ENCODE assay signal across 13 cellular contexts in genomic region chr3:50270422-50270831, GRCh38. TPM values are rescaled to one million over a fixed set of nuclear protein-coding genes. Genes with fewer than 3 reads are reported as not detected.
A peak's percentile ranks its signal among the peaks of the same experiment; 100 is the strongest.
DNase-seq lines count a peak whose midpoint lies in the region; ATAC-seq and TF ChIP-seq lines count a peak whose summit lies in the region.
"Had no signal": no experiment of that assay in that cellular context is flagged by ENCODE, and none has a peak within 500 bp of the region (broad histone marks: within the 10 kb centered on the region; RNA-seq: fewer than 3 reads in every experiment).

No MANE protein-coding gene starts in this region.

- H4K8ac ChIP-seq in mesenchymal stem cell (ENCODE audit: low read length), result no peak overlapping the region

- H3K9me3 ChIP-seq in body of pancreas (no peaks in the 10 kb centered on the region), mesenchymal stem cell (ENCODE audit: control insufficient read depth, low read length) (no peaks in the 10 kb centered on the region)

- H3K9me3 Mint-ChIP-seq in HFFc6, result no peaks in the 10 kb centered on the region
- H3K9me3 Mint-ChIP-seq in activated CD8-positive, alpha-beta T cell treated with anti-CD3 and anti-CD28 coated beads, Interleukin-2, amount 10 ng/mL, durations not matched to agents 7 days and 5 days (ENCODE audit: insufficient read depth), result no peaks in the 10 kb centered on the region
- H3K9me3 Mint-ChIP-seq: activated CD8-positive, alpha-beta T cell treated with anti-CD3 and anti-CD28 coated beads for 36 hours; stimulated activated naive CD8-positive, alpha-beta T cell treated with anti-CD3 and anti-CD28 coated beads, Interleukin-15, amount 100 ng/mL, for 72 hours had no signal

- H3K9ac ChIP-seq in mesenchymal stem cell (ENCODE audit: low read length), result no peak overlapping the region

- 0 to 26% methylated on average over 2 to 9 of the region's 9 CpGs for WGBS in body of pancreas, 2 donors
- 77% methylated on average over 9 of the region's 9 CpGs for WGBS in mesenchymal stem cell

- H3K23ac ChIP-seq in mesenchymal stem cell (ENCODE audit: low read length in 2 of 2), result peak overlapping the region in 1 of 2 experiments; percentile 27

- CTCF ChIA-PET in activated CD8-positive, alpha-beta T cell treated with anti-CD3 and anti-CD28 coated beads, Interleukin-2, amount 10 ng/mL, durations not matched to agents 7 days and 5 days (lab: Charles Lee), result interaction anchor here (1.2 to 3.2 kb wide), 5 partner anchors 9 to 76 kb away, joined by 6 to 24 read pairs (median 8); no protein-coding TSS in a partner anchor

- H3K14ac ChIP-seq in mesenchymal stem cell (ENCODE audit: low read length in 2 of 2), result no peak overlapping the region

- no peak for ATAC-seq in body of pancreas
- ATAC-seq in activated CD8-positive, alpha-beta T cell treated with anti-CD3 and anti-CD28 coated beads, Interleukin-2, amount 10 ng/mL, durations not matched to agents 7 days and 5 days, result no peak
- ATAC-seq: activated CD8-positive, alpha-beta T cell treated with anti-CD3 and anti-CD28 coated beads for 36 hours; stimulated activated naive CD8-positive, alpha-beta T cell treated with anti-CD3 and anti-CD28 coated beads, Interleukin-15, amount 100 ng/mL, for 72 hours had no signal

- H3K27ac Mint-ChIP-seq in HFFc6, result peak overlapping the region; percentile 84
- H3K27ac Mint-ChIP-seq in activated CD8-positive, alpha-beta T cell treated with anti-CD3 and anti-CD28 coated beads, Interleukin-2, amount 10 ng/mL, durations not matched to agents 7 days and 5 days, result no peak overlapping the region

- H2AK5ac ChIP-seq in mesenchymal stem cell (ENCODE audit: low read length, severe bottlenecking), result peak overlapping the region; percentile 23

- H3K36me3 Mint-ChIP-seq in HFFc6 (ENCODE audit: low read depth), result no peaks in the 10 kb centered on the region
- no peaks in the 10 kb centered on the region for H3K36me3 Mint-ChIP-seq in activated CD8-positive, alpha-beta T cell treated with anti-CD3 and anti-CD28 coated beads, Interleukin-2, amount 10 ng/mL, durations not matched to agents 7 days and 5 days (ENCODE audit: low read depth)

- H3K4me1 Mint-ChIP-seq in HFFc6 (ENCODE audit: low read depth), result peaks cover 66% of the 10 kb centered on the region
- peaks cover 27% of the 10 kb centered on the region for H3K4me1 Mint-ChIP-seq in activated CD8-positive, alpha-beta T cell treated with anti-CD3 and anti-CD28 coated beads, Interleukin-2, amount 10 ng/mL, durations not matched to agents 7 days and 5 days (ENCODE audit: low read depth)

- intact Hi-C loops in body of pancreas (cut with DNase I), result loop anchor here (5.0 to 10.0 kb wide), 2 partner anchors 38 to 76 kb away; partner anchors contain the start of gene GNAT1

- H3K4me2 ChIP-seq in mesenchymal stem cell (ENCODE audit: low read length, poor library complexity, severe bottlenecking), result no peak overlapping the region

- peak overlapping the region in 1 of 2 experiments; percentile 38 for H3K18ac ChIP-seq in mesenchymal stem cell (ENCODE audit: low read depth in 1 of 2, low read length in 2 of 2)

- H2BK12ac ChIP-seq in mesenchymal stem cell (ENCODE audit: low read length in 2 of 2), result peak overlapping the region in 1 of 2 experiments; percentile 45

- H3K79me1 ChIP-seq in mesenchymal stem cell (replicated peaks; ENCODE audit: low read length, poor library complexity, severe bottlenecking), result no peaks in the 10 kb centered on the region

- H2BK15ac ChIP-seq in mesenchymal stem cell (ENCODE audit: low read depth, poor library complexity, severe bottlenecking), result no peak overlapping the region

- H3K27me3 Mint-ChIP-seq in HFFc6 (ENCODE audit: insufficient read depth), result peaks cover 10% of the 10 kb centered on the region
- H3K27me3 Mint-ChIP-seq in activated CD8-positive, alpha-beta T cell treated with anti-CD3 and anti-CD28 coated beads, Interleukin-2, amount 10 ng/mL, durations not matched to agents 7 days and 5 days (ENCODE audit: low read depth), result peaks cover 37% of the 10 kb centered on the region

- H3K27ac ChIP-seq in body of pancreas (peak overlapping the region; percentile 93 to 97 (median 94)), mesenchymal stem cell (ENCODE audit: low read length, poor library complexity, severe bottlenecking) (no peak overlapping the region), substantia nigra (ENCODE audit: low read depth, low read length, poor library complexity, severe bottlenecking) (peak overlapping the region; percentile 98)

- peak; percentile 29 for DNase-seq in HFFc6
- DNase-seq in body of pancreas, result no peak
- no peak for DNase-seq in mesenchymal stem cell
- DNase-seq in substantia nigra (lab: John Stamatoyannopoulos, UW), result peak in 17 of 49 donors; percentile 17 to 57 (median 38)
- DNase-seq in activated CD8-positive, alpha-beta memory T cell treated with anti-CD3 and anti-CD28 coated beads, Interleukin-2, amount 50 U/mL, for 48 hours, result no peak
- DNase-seq in RKO (ENCODE audit: low spot score), result no peak
- no peak for DNase-seq in ecto neural progenitor cell (ENCODE audit: low spot score)
- DNase-seq in activated CD8-positive, alpha-beta T cell treated with anti-CD3 and anti-CD28 coated beads, Interleukin-2, amount 10 ng/mL, durations not matched to agents 7 days and 5 days, result no peak
- DNase-seq: activated CD8-positive, alpha-beta T cell treated with anti-CD3 and anti-CD28 coated beads for 36 hours; mesendoderm; NCI-H1436; NCI-H510A; stimulated activated naive CD8-positive, alpha-beta T cell treated with anti-CD3 and anti-CD28 coated beads, Interleukin-15, amount 100 ng/mL, for 72 hours had no signal

- peak overlapping the region; percentile 85 for H3K4me3 Mint-ChIP-seq in HFFc6
- H3K4me3 Mint-ChIP-seq in activated CD8-positive, alpha-beta T cell treated with anti-CD3 and anti-CD28 coated beads, Interleukin-2, amount 10 ng/mL, durations not matched to agents 7 days and 5 days, result no peak overlapping the region
- H3K4me3 Mint-ChIP-seq: activated CD8-positive, alpha-beta T cell treated with anti-CD3 and anti-CD28 coated beads for 36 hours; stimulated activated naive CD8-positive, alpha-beta T cell treated with anti-CD3 and anti-CD28 coated beads, Interleukin-15, amount 100 ng/mL, for 72 hours had no signal

- H2BK5ac ChIP-seq in mesenchymal stem cell (ENCODE audit: low read depth, low read length, poor library complexity, severe bottlenecking), result no peak overlapping the region

- TF ChIP-seq CTCF in HFFc6 (IDR thresholded peaks at IDR 0.05), result no peak
- no peak for TF ChIP-seq CTCF in body of pancreas (IDR thresholded peaks at IDR 0.05)

- H3K4me1 ChIP-seq in body of pancreas (peaks cover 89% of the 10 kb centered on the region), mesenchymal stem cell (ENCODE audit: control insufficient read depth, insufficient read depth, low read depth, low read length) (peaks cover 73% of the 10 kb centered on the region)

- H2AFZ ChIP-seq in mesenchymal stem cell (ENCODE audit: low read depth, low read length), result no peak overlapping the region

- H3K36me3 ChIP-seq in body of pancreas (replicated peaks in 1 of 2; ENCODE audit: insufficient read depth in 1 of 2, low read depth in 2 of 2) (no peaks in the 10 kb centered on the region), mesenchymal stem cell (ENCODE audit: control insufficient read depth in 1 of 2, insufficient read depth in 2 of 2, low read depth in 1 of 2, low read length in 2 of 2) (no peaks in the 10 kb centered on the region)

- POLR2A ChIA-PET in activated CD8-positive, alpha-beta T cell treated with anti-CD3 and anti-CD28 coated beads, Interleukin-2, amount 10 ng/mL, durations not matched to agents 7 days and 5 days (lab: Charles Lee), result no interaction called here

- H3K4ac ChIP-seq in mesenchymal stem cell (ENCODE audit: low read depth in 1 of 2, low read length in 2 of 2), result peak overlapping the region in 1 of 2 experiments; percentile 22

- H2BK120ac ChIP-seq in mesenchymal stem cell (ENCODE audit: low read depth, low read length), result no peak overlapping the region

- TF ChIP-seq POLR2A in body of pancreas (IDR thresholded peaks at IDR 0.05), result no peak

- peak overlapping the region; percentile 5 for H4K91ac ChIP-seq in mesenchymal stem cell (ENCODE audit: low read length)

- H3K27me3 ChIP-seq in body of pancreas (no peaks in the 10 kb centered on the region), mesenchymal stem cell (ENCODE audit: control insufficient read depth in 1 of 2, insufficient read depth in 1 of 2, low read length in 2 of 2) (peaks cover 18 to 20% of the 10 kb centered on the region in 2 experiments)

- H3K4me3 ChIP-seq in body of pancreas, result no peak overlapping the region
- H3K4me3 ChIP-seq in mesenchymal stem cell (ENCODE audit: insufficient read depth in 1 of 2, low read depth in 1 of 2, low read length in 2 of 2), result no peak overlapping the region

RNA-seq across cellular contexts. Expression of gene SEMA3B, which starts 1.5 kb away (rescaled TPM):
- 10 to 100 TPM; 14.5 to 26.6 (median 24.7) TPM for total RNA-seq in HFFc6 (2021; fragmentation: NEBNext Ultra II Directional; extraction: Animal tissue kit (Norgen Biotek cat#: 25700))
- total RNA-seq in body of pancreas, result 100 to 1,000 TPM in 1 of 2 donors, 10 to 100 TPM in 1; 71.1 to 116 TPM
- 4.7 TPM for polyA plus RNA-seq in mesenchymal stem cell (2013, experiment 1 of 2)
- 4.8 TPM for polyA plus RNA-seq in mesenchymal stem cell (2013, experiment 2 of 2)
- under 1 TPM; 0.52 to 0.84 TPM for total RNA-seq in activated CD8-positive, alpha-beta T cell treated with anti-CD3 and anti-CD28 coated beads, Interleukin-2, amount 10 ng/mL, durations not matched to agents 7 days and 5 days

RNA-seq across cellular contexts. Expression of gene LSMEM2, which starts 8.5 kb away (rescaled TPM):
- under 1 TPM in 2 of 6 experiments, not detected in 4; 0.11 to 0.13 TPM for total RNA-seq in HFFc6 (2021; fragmentation: NEBNext Ultra II Directional; extraction: Animal tissue kit (Norgen Biotek cat#: 25700))
- not detected for total RNA-seq in body of pancreas
- not detected for polyA plus RNA-seq in mesenchymal stem cell (2013, experiment 1 of 2)
- not detected for polyA plus RNA-seq in mesenchymal stem cell (2013, experiment 2 of 2)
- total RNA-seq in activated CD8-positive, alpha-beta T cell treated with anti-CD3 and anti-CD28 coated beads, Interleukin-2, amount 10 ng/mL, durations not matched to agents 7 days and 5 days, result not detected
- total RNA-seq: activated CD8-positive, alpha-beta T cell treated with anti-CD3 and anti-CD28 coated beads for 36 hours had no signal

RNA-seq across cellular contexts. Expression of gene IFRD2, which starts 21.8 kb away (rescaled TPM):
- 100 to 1,000 TPM in 1 of 6 experiments, 10 to 100 TPM in 5; 71.2 to 102 (median 74.6) TPM for total RNA-seq in HFFc6 (2021; fragmentation: NEBNext Ultra II Directional; extraction: Animal tissue kit (Norgen Biotek cat#: 25700))
- 100 to 1,000 TPM in 1 of 2 donors, 10 to 100 TPM in 1; 75.8 to 103 TPM for total RNA-seq in body of pancreas
- 24.4 TPM for polyA plus RNA-seq in mesenchymal stem cell (2013, experiment 1 of 2)
- polyA plus RNA-seq in mesenchymal stem cell (2013, experiment 2 of 2), result 23.2 TPM
- total RNA-seq in activated CD8-positive, alpha-beta T cell treated with anti-CD3 and anti-CD28 coated beads, Interleukin-2, amount 10 ng/mL, durations not matched to agents 7 days and 5 days, result 10 to 100 TPM; 81.3 to 85.1 TPM

RNA-seq across cellular contexts. Expression of gene HYAL3, which starts 28.8 kb away (rescaled TPM):
- 1 to 10 TPM; 4.7 to 8.3 (median 5.8) TPM for total RNA-seq in HFFc6 (2021; fragmentation: NEBNext Ultra II Directional; extraction: Animal tissue kit (Norgen Biotek cat#: 25700))
- total RNA-seq in body of pancreas, result 1 to 10 TPM in 1 of 2 donors, under 1 TPM in 1; 0.99 to 2.3 TPM
- 4.2 TPM for polyA plus RNA-seq in mesenchymal stem cell (2013, experiment 1 of 2)
- polyA plus RNA-seq in mesenchymal stem cell (2013, experiment 2 of 2), result 4.2 TPM
- total RNA-seq in activated CD8-positive, alpha-beta T cell treated with anti-CD3 and anti-CD28 coated beads, Interleukin-2, amount 10 ng/mL, durations not matched to agents 7 days and 5 days, result 10 to 100 TPM in 1 of 2 experiments, 1 to 10 TPM in 1; 9.7 to 12.7 TPM

RNA-seq across cellular contexts. Expression of gene NAA80, which starts 28.8 kb away (rescaled TPM):
- 10 to 100 TPM in 5 of 6 experiments, 1 to 10 TPM in 1; 8.5 to 13.4 (median 10.7) TPM for total RNA-seq in HFFc6 (2021; fragmentation: NEBNext Ultra II Directional; extraction: Animal tissue kit (Norgen Biotek cat#: 25700))
- total RNA-seq in body of pancreas, result 10 to 100 TPM in 1 of 2 donors, 1 to 10 TPM in 1; 4.4 to 11.2 TPM
- 11.2 TPM for polyA plus RNA-seq in mesenchymal stem cell (2013, experiment 1 of 2)
- polyA plus RNA-seq in mesenchymal stem cell (2013, experiment 2 of 2), result 11.6 TPM
- 10 to 100 TPM; 26.8 to 28.5 TPM for total RNA-seq in activated CD8-positive, alpha-beta T cell treated with anti-CD3 and anti-CD28 coated beads, Interleukin-2, amount 10 ng/mL, durations not matched to agents 7 days and 5 days

Comparison
In these comparisons a context has a peak if more than half of its experiments do, and no peak if none do; other contexts are left out.
1. RNA of gene SEMA3B, which starts 1.5 kb away (total RNA-seq): 71.1 to 116 TPM in body of pancreas and 14.5 to 26.6 TPM in HFFc6; 0.52 to 0.84 TPM in activated CD8-positive, alpha-beta T cell treated with anti-CD3 and anti-CD28 coated beads, Interleukin-2, amount 10 ng/mL, durations not matched to agents 7 days and 5 days; every median in the first group is over 4 times any median in the second.